Comparison of ENCODE assay signal across 15 cellular contexts in the genomic region with DNA sequence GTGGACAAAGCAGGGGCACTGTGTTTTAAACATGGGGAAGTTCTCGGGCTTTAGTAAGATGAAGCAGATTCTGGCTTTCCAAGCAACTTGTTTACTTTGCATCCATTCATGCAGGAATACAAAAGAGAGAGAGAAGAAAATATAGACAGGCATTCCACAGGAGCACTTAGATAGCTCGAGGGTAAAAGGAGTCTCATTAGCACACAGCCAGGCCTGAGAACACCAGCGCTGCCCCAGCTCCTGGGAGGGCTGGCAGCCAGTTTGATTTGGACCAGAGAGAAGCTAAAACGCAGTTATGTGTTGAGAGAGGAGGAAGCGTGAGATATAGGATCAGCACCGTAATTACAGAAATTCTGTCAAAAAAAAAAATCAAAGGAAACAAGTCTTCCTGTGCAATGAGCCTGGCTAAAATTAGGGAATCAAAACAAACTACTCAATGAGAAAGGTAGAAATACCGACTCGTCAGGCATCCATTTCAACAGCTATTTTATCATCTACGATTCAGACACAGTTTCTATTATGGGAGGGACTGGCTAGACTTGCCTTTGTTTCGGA.
DNase-seq lines count a peak whose midpoint lies in the region; ATAC-seq lines count a peak whose summit lies in the region.
"Had no signal": no experiment of that assay in that cellular context is flagged by ENCODE, and none has a peak within 500 bp of the region (broad histone marks: within the 10 kb centered on the region; RNA-seq: fewer than 3 reads in every experiment).

No MANE protein-coding gene starts in this region.

- peaks cover 16% of the 10 kb centered on the region for H3K4me1 Mint-ChIP-seq in activated T-cell treated with anti-CD3 and anti-CD28 coated beads, Interleukin-2, amount 50 U/mL, for 24 hours (ENCODE audit: low read depth)
- peaks cover 25% of the 10 kb centered on the region for H3K4me1 Mint-ChIP-seq in stimulated activated effector memory CD8-positive, alpha-beta T cell treated with anti-CD3 and anti-CD28 coated beads, Interleukin-12 subunit alpha, Interleukin-12 subunit beta, amount 100 ng/mL, for 72 hours

- peak; percentile 45 to 50 for ATAC-seq in left cardiac atrium
- no peak for ATAC-seq in stimulated activated effector memory CD8-positive, alpha-beta T cell treated with anti-CD3 and anti-CD28 coated beads, Interleukin-12 subunit alpha, Interleukin-12 subunit beta, amount 100 ng/mL, for 72 hours
- no peak for ATAC-seq in HG03432 (IDR thresholded peaks at IDR 0.05; ENCODE audit: unreplicated experiment)
- no peak for ATAC-seq in HG03196 (IDR thresholded peaks at IDR 0.05; ENCODE audit: unreplicated experiment)

- intact Hi-C loops in left cardiac atrium (cut with DNase I) = no loop called here

- H3K27me3 Mint-ChIP-seq in activated T-cell treated with anti-CD3 and anti-CD28 coated beads, Interleukin-2, amount 50 U/mL, for 24 hours = no peaks in the 10 kb centered on the region

- no peaks in the 10 kb centered on the region for H3K9me3 Mint-ChIP-seq in activated T-cell treated with anti-CD3 and anti-CD28 coated beads, Interleukin-2, amount 50 U/mL, for 24 hours
- no peaks in the 10 kb centered on the region for H3K9me3 Mint-ChIP-seq in stimulated activated effector memory CD8-positive, alpha-beta T cell treated with anti-CD3 and anti-CD28 coated beads, Interleukin-12 subunit alpha, Interleukin-12 subunit beta, amount 100 ng/mL, for 72 hours
- H3K9me3 Mint-ChIP-seq: activated T-helper 2 cell treated with anti-CD3 and anti-CD28 coated beads, Interferon-gamma antibody, Interleukin-2, Interleukin-4, amounts not matched to agents 10 μg/mL and 5 μg/mL and 100 μg/mL, durations not matched to agents 14 hours and 24 hours and 36 hours; CD14-positive monocyte had no signal

- H3K36me3 Mint-ChIP-seq in activated T-cell treated with anti-CD3 and anti-CD28 coated beads, Interleukin-2, amount 50 U/mL, for 24 hours (ENCODE audit: low read depth) = peaks cover 42% of the 10 kb centered on the region
- peaks cover 49% of the 10 kb centered on the region for H3K36me3 Mint-ChIP-seq in stimulated activated effector memory CD8-positive, alpha-beta T cell treated with anti-CD3 and anti-CD28 coated beads, Interleukin-12 subunit alpha, Interleukin-12 subunit beta, amount 100 ng/mL, for 72 hours

- H3K4me3 Mint-ChIP-seq in activated T-cell treated with anti-CD3 and anti-CD28 coated beads, Interleukin-2, amount 50 U/mL, for 24 hours = no peak overlapping the region
- H3K4me3 Mint-ChIP-seq in stimulated activated effector memory CD8-positive, alpha-beta T cell treated with anti-CD3 and anti-CD28 coated beads, Interleukin-12 subunit alpha, Interleukin-12 subunit beta, amount 100 ng/mL, for 72 hours = no peak overlapping the region
- H3K4me3 Mint-ChIP-seq: CD14-positive monocyte had no signal

- peaks cover 20% of the 10 kb centered on the region for H3K4me1 ChIP-seq in adipocyte (ENCODE audit: control insufficient read depth, insufficient read depth, low read length)
- H3K4me1 ChIP-seq: SJCRH30 had no signal

- H3K9me3 ChIP-seq in adipocyte (ENCODE audit: control insufficient read depth, low read length) = no peaks in the 10 kb centered on the region
- no peaks in the 10 kb centered on the region for H3K9me3 ChIP-seq in MG63
- H3K9me3 ChIP-seq: SJCRH30 had no signal

- H3K27me3 ChIP-seq in adipocyte (replicated peaks; ENCODE audit: control insufficient read depth, insufficient read depth, low read length) (no peaks in the 10 kb centered on the region), MG63 (no peaks in the 10 kb centered on the region)
- H3K27me3 ChIP-seq: SJCRH30 had no signal

- no peak overlapping the region for H3K9ac ChIP-seq in adipocyte (ENCODE audit: low read length)

- H3K36me3 ChIP-seq in adipocyte (ENCODE audit: control insufficient read depth, insufficient read depth, low read length, severe bottlenecking) (peaks cover 5% of the 10 kb centered on the region), MG63 (no peaks in the 10 kb centered on the region)

- peak overlapping the region; percentile 4 for H3K27ac Mint-ChIP-seq in activated T-cell treated with anti-CD3 and anti-CD28 coated beads, Interleukin-2, amount 50 U/mL, for 24 hours
- H3K27ac Mint-ChIP-seq in stimulated activated effector memory CD8-positive, alpha-beta T cell treated with anti-CD3 and anti-CD28 coated beads, Interleukin-12 subunit alpha, Interleukin-12 subunit beta, amount 100 ng/mL, for 72 hours = peak overlapping the region; percentile 72
- H3K27ac Mint-ChIP-seq: activated T-helper 2 cell treated with anti-CD3 and anti-CD28 coated beads, Interferon-gamma antibody, Interleukin-2, Interleukin-4, amounts not matched to agents 10 μg/mL and 5 μg/mL and 100 μg/mL, durations not matched to agents 14 hours and 24 hours and 36 hours had no signal

- H3K4me3 ChIP-seq in adipocyte (ENCODE audit: low read length) (no peak overlapping the region), MG63 (no peak overlapping the region)
- H3K4me3 ChIP-seq: SJCRH30 had no signal

- no peak for DNase-seq in activated T-cell treated with anti-CD3 and anti-CD28 coated beads, Interleukin-2, amount 50 U/mL, for 24 hours
- DNase-seq in activated T-cell treated with anti-CD3 and anti-CD28 coated beads for 4 hours (no peak), adipocyte (ENCODE audit: low read depth) (peak; percentile 48), left cardiac atrium (no peak), MG63 (no peak)
- DNase-seq in stimulated activated effector memory CD8-positive, alpha-beta T cell treated with anti-CD3 and anti-CD28 coated beads, Interleukin-12 subunit alpha, Interleukin-12 subunit beta, amount 100 ng/mL, for 72 hours (ENCODE audit: low spot score in 2 of 2) = no peak
- DNase-seq: GDM1; SJCRH30; stimulated activated CD4-positive, alpha-beta T cell treated with anti-CD3 and anti-CD28 coated beads, Interleukin-2, amount 100 ng/mL, for 24 hours; T1000; trophoblast cell had no signal

Comparison
In these comparisons a context has a peak if more than half of its experiments do, and no peak if none do; other contexts are left out.
1. ATAC-seq: peak in left cardiac atrium (2 of 2); none in stimulated activated effector memory CD8-positive, alpha-beta T cell treated with anti-CD3 and anti-CD28 coated beads, Interleukin-12 subunit alpha, Interleukin-12 subunit beta, amount 100 ng/mL, for 72 hours (single experiment), HG03432 (single experiment) and HG03196 (single experiment).